In the genomic region with DNA sequence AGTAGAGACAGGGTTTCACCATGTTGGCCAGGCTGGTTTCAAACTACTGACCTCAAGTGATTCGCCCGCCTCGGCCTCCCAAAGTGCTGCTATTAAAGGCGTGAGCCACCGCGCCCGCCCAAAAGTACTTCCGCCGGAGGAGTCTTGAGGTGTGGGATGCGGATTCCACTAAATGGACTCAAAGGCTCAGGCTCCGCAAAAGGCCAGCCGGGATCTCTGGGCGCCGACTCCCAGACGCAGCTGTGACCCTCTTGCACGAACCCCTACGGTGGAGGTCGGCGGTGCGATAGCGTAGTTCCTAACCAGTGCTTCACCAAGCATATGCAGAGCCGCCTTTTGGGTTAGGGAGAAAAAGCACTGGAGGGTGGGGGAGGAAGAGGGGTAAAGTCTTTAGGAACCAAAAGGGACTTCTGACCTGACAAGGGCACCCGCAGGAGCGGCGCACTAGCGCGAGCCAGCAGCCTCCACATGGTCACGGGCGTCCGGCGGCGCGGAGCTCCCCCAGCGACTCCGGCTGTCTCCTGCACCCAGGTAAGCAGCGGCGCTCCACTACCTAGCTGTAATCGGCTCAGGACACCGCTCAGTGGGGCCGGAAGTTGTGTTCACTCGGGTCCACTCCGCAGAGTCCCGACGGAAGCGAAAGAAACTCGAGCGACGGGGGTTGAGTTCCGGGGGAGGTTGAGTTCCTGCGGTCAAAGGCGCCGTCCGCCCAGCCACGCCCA, we compare ENCODE assay signal across 1 cellular context.
TF ChIP-seq lines count a peak whose summit lies in the region.

A gene (minus strand): TSS at position 590 of the 722 bp plus-strand sequence. CDS start 120 bp downstream, at position 470.

TF ChIP-seq in HepG2, 621 proteins besides CTCF, POLR2A, EP300 and RAD21 (continued from another document and continues in another):
- TF ChIP-seq ZNF781 (CRISPR knock-in tag; IDR thresholded peaks at IDR 0.05; ENCODE audit: borderline replicate concordance, not compliant biosample characterization) (no peak), NAIF1 (CRISPR knock-in tag; IDR thresholded peaks at IDR 0.05; ENCODE audit: borderline replicate concordance) (peak; percentile 73; the same call in 1 of the 2 replicates), ZNF570 (CRISPR knock-in tag; IDR thresholded peaks at IDR 0.05; ENCODE audit: borderline replicate concordance) (no peak), ZNF564 (CRISPR knock-in tag; IDR thresholded peaks at IDR 0.05) (no peak), ZNF629 (CRISPR knock-in tag; conservative IDR thresholded peaks at IDR 0.05) (no peak; the same call in 1 of the 2 replicates), ZNF232 (CRISPR knock-in tag; IDR thresholded peaks at IDR 0.05; ENCODE audit: borderline replicate concordance) (no peak; the same call in 1 of the 2 replicates), ZNF547 (CRISPR knock-in tag; IDR thresholded peaks at IDR 0.05) (peak; percentile 93), SKI (IDR thresholded peaks at IDR 0.05; ENCODE audit: partially characterized antibody) (peak; percentile 29), TBP (CRISPR knock-in tag; IDR thresholded peaks at IDR 0.05) (no peak), ZBTB21 (CRISPR knock-in tag; IDR thresholded peaks at IDR 0.05) (peak; percentile 24; the same call in 1 of the 2 replicates), ZMAT3 (CRISPR knock-in tag; conservative IDR thresholded peaks at IDR 0.05) (peak; percentile 73; the same call in 1 of the 2 replicates), RFXANK (CRISPR knock-in tag; IDR thresholded peaks at IDR 0.05) (no peak), TGIF2 (CRISPR knock-in tag; IDR thresholded peaks at IDR 0.05) (no peak), SUZ12 (IDR thresholded peaks at IDR 0.05; ENCODE audit: low read depth, low read length) (no peak), POLR2G (IDR thresholded peaks at IDR 0.05; ENCODE audit: low read depth, low read length) (peak; percentile 91), ZNF34 (CRISPR knock-in tag; IDR thresholded peaks at IDR 0.05; ENCODE audit: borderline replicate concordance) (peak; percentile 69; the same call in 1 of the 2 replicates), ZNF234 (CRISPR knock-in tag; conservative IDR thresholded peaks at IDR 0.05) (no peak), ZNF572 (CRISPR knock-in tag; IDR thresholded peaks at IDR 0.05) (no peak), ZNF354B (CRISPR knock-in tag; IDR thresholded peaks at IDR 0.05) (no peak), ZNF775 (CRISPR knock-in tag; IDR thresholded peaks at IDR 0.05; ENCODE audit: borderline replicate concordance) (peak; percentile 34; the same call in 1 of the 2 replicates), RAD51 (IDR thresholded peaks at IDR 0.05; ENCODE audit: borderline replicate concordance) (no peak), ZNF75D (CRISPR knock-in tag; IDR thresholded peaks at IDR 0.05; ENCODE audit: borderline replicate concordance) (no peak), TAF15 (IDR thresholded peaks at IDR 0.05; ENCODE audit: low read depth, low read length, poor library complexity, severe bottlenecking) (no peak), ZNF337 (CRISPR knock-in tag; IDR thresholded peaks at IDR 0.05; ENCODE audit: borderline replicate concordance, low read depth) (0 out of 2 replicates have a peak, but pooled peaks have one; percentile 33), ZNF251 (CRISPR knock-in tag; IDR thresholded peaks at IDR 0.05) (no peak), MEIS1 (CRISPR knock-in tag; IDR thresholded peaks at IDR 0.05; ENCODE audit: borderline replicate concordance) (no peak), ZBTB20 (CRISPR knock-in tag; IDR thresholded peaks at IDR 0.05; ENCODE audit: borderline replicate concordance, low read depth) (peak; percentile 40; the same call in 1 of the 2 replicates), ZNF660 (CRISPR knock-in tag; IDR thresholded peaks at IDR 0.05; ENCODE audit: borderline replicate concordance, low read depth) (no peak), NFYC (CRISPR knock-in tag; IDR thresholded peaks at IDR 0.05) (peak; percentile 39; the same call in 1 of the 2 replicates), AKAP8 (CRISPR knock-in tag; IDR thresholded peaks at IDR 0.05) (no peak), ZNF674 (CRISPR knock-in tag; IDR thresholded peaks at IDR 0.05; ENCODE audit: low read depth) (no peak)
- TF ChIP-seq, protein P1, sequence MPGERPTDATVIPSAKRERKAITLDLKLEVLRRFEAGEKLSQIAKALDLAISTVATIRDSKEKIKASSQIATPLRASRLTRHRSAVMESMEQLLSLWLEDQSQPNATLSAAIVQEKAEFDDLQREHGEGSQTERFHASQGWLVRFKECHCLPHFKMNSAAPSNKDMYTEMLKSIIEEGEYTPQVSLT (CRISPR knock-in tag; IDR thresholded peaks at IDR 0.05; ENCODE audit: borderline replicate concordance, low read depth): no peak
- TF ChIP-seq, protein P2, sequence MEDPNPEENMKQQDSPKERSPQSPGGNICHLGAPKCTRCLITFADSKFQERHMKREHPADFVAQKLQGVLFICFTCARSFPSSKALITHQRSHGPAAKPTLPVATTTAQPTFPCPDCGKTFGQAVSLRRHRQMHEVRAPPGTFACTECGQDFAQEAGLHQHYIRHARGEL (CRISPR knock-in tag; IDR thresholded peaks at IDR 0.05): no peak
- TF ChIP-seq, protein P3, sequence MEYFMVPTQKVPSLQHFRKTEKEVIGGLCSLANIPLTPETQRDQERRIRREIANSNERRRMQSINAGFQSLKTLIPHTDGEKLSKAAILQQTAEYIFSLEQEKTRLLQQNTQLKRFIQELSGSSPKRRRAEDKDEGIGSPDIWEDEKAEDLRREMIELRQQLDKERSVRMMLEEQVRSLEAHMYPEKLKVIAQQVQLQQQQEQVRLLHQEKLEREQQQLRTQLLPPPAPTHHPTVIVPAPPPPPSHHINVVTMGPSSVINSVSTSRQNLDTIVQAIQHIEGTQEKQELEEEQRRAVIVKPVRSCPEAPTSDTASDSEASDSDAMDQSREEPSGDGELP (IDR thresholded peaks at IDR 0.05; ENCODE audit: borderline replicate concordance, low read depth): no peak
- TF ChIP-seq, protein P4, sequence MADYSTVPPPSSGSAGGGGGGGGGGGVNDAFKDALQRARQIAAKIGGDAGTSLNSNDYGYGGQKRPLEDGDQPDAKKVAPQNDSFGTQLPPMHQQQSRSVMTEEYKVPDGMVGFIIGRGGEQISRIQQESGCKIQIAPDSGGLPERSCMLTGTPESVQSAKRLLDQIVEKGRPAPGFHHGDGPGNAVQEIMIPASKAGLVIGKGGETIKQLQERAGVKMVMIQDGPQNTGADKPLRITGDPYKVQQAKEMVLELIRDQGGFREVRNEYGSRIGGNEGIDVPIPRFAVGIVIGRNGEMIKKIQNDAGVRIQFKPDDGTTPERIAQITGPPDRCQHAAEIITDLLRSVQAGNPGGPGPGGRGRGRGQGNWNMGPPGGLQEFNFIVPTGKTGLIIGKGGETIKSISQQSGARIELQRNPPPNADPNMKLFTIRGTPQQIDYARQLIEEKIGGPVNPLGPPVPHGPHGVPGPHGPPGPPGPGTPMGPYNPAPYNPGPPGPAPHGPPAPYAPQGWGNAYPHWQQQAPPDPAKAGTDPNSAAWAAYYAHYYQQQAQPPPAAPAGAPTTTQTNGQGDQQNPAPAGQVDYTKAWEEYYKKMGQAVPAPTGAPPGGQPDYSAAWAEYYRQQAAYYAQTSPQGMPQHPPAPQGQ (CRISPR knock-in tag; IDR thresholded peaks at IDR 0.05; ENCODE audit: borderline replicate concordance): no peak
- TF ChIP-seq, protein P5, sequence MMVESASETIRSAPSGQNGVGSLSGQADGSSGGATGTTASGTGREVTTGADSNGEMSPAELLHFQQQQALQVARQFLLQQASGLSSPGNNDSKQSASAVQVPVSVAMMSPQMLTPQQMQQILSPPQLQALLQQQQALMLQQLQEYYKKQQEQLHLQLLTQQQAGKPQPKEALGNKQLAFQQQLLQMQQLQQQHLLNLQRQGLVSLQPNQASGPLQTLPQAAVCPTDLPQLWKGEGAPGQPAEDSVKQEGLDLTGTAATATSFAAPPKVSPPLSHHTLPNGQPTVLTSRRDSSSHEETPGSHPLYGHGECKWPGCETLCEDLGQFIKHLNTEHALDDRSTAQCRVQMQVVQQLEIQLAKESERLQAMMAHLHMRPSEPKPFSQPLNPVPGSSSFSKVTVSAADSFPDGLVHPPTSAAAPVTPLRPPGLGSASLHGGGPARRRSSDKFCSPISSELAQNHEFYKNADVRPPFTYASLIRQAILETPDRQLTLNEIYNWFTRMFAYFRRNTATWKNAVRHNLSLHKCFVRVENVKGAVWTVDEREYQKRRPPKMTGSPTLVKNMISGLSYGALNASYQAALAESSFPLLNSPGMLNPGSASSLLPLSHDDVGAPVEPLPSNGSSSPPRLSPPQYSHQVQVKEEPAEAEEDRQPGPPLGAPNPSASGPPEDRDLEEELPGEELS (CRISPR knock-in tag; IDR thresholded peaks at IDR 0.05): peak; percentile 26; the same call in 1 of the 2 replicates
- TF ChIP-seq, protein P6, sequence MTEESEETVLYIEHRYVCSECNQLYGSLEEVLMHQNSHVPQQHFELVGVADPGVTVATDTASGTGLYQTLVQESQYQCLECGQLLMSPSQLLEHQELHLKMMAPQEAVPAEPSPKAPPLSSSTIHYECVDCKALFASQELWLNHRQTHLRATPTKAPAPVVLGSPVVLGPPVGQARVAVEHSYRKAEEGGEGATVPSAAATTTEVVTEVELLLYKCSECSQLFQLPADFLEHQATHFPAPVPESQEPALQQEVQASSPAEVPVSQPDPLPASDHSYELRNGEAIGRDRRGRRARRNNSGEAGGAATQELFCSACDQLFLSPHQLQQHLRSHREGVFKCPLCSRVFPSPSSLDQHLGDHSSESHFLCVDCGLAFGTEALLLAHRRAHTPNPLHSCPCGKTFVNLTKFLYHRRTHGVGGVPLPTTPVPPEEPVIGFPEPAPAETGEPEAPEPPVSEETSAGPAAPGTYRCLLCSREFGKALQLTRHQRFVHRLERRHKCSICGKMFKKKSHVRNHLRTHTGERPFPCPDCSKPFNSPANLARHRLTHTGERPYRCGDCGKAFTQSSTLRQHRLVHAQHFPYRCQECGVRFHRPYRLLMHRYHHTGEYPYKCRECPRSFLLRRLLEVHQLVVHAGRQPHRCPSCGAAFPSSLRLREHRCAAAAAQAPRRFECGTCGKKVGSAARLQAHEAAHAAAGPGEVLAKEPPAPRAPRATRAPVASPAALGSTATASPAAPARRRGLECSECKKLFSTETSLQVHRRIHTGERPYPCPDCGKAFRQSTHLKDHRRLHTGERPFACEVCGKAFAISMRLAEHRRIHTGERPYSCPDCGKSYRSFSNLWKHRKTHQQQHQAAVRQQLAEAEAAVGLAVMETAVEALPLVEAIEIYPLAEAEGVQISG (CRISPR knock-in tag; IDR thresholded peaks at IDR 0.05): peak; percentile 94
- TF ChIP-seq, protein P7, sequence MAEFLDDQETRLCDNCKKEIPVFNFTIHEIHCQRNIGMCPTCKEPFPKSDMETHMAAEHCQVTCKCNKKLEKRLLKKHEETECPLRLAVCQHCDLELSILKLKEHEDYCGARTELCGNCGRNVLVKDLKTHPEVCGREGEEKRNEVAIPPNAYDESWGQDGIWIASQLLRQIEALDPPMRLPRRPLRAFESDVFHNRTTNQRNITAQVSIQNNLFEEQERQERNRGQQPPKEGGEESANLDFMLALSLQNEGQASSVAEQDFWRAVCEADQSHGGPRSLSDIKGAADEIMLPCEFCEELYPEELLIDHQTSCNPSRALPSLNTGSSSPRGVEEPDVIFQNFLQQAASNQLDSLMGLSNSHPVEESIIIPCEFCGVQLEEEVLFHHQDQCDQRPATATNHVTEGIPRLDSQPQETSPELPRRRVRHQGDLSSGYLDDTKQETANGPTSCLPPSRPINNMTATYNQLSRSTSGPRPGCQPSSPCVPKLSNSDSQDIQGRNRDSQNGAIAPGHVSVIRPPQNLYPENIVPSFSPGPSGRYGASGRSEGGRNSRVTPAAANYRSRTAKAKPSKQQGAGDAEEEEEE (CRISPR knock-in tag; IDR thresholded peaks at IDR 0.05; ENCODE audit: borderline replicate concordance): no peak
- TF ChIP-seq, protein P8, sequence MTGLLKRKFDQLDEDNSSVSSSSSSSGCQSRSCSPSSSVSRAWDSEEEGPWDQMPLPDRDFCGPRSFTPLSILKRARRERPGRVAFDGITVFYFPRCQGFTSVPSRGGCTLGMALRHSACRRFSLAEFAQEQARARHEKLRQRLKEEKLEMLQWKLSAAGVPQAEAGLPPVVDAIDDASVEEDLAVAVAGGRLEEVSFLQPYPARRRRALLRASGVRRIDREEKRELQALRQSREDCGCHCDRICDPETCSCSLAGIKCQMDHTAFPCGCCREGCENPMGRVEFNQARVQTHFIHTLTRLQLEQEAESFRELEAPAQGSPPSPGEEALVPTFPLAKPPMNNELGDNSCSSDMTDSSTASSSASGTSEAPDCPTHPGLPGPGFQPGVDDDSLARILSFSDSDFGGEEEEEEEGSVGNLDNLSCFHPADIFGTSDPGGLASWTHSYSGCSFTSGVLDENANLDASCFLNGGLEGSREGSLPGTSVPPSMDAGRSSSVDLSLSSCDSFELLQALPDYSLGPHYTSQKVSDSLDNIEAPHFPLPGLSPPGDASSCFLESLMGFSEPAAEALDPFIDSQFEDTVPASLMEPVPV (CRISPR knock-in tag; IDR thresholded peaks at IDR 0.05): peak; percentile 56; the same call in 1 of the 2 replicates
- TF ChIP-seq, protein P9, sequence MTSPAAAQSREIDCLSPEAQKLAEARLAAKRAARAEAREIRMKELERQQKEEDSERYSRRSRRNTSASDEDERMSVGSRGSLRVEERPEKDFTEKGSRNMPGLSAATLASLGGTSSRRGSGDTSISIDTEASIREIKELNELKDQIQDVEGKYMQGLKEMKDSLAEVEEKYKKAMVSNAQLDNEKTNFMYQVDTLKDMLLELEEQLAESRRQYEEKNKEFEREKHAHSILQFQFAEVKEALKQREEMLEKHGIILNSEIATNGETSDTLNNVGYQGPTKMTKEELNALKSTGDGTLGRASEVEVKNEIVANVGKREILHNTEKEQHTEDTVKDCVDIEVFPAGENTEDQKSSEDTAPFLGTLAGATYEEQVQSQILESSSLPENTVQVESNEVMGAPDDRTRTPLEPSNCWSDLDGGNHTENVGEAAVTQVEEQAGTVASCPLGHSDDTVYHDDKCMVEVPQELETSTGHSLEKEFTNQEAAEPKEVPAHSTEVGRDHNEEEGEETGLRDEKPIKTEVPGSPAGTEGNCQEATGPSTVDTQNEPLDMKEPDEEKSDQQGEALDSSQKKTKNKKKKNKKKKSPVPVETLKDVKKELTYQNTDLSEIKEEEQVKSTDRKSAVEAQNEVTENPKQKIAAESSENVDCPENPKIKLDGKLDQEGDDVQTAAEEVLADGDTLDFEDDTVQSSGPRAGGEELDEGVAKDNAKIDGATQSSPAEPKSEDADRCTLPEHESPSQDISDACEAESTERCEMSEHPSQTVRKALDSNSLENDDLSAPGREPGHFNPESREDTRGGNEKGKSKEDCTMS (CRISPR knock-in tag; conservative IDR thresholded peaks at IDR 0.05): no peak
- TF ChIP-seq, protein P10, sequence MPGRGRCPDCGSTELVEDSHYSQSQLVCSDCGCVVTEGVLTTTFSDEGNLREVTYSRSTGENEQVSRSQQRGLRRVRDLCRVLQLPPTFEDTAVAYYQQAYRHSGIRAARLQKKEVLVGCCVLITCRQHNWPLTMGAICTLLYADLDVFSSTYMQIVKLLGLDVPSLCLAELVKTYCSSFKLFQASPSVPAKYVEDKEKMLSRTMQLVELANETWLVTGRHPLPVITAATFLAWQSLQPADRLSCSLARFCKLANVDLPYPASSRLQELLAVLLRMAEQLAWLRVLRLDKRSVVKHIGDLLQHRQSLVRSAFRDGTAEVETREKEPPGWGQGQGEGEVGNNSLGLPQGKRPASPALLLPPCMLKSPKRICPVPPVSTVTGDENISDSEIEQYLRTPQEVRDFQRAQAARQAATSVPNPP (CRISPR knock-in tag; IDR thresholded peaks at IDR 0.05): peak; percentile 71; the same call in 1 of the 2 replicates
